10 cellular contexts compared by ENCODE assay signal in genomic region chr9:37371565-37372464, GRCh38. TPM values are rescaled to one million over a fixed set of nuclear protein-coding genes. Genes with fewer than 3 reads are reported as not detected.
DNase-seq lines count a peak whose midpoint lies in the region; ATAC-seq and TF ChIP-seq lines count a peak whose summit lies in the region.
"Had no signal": no experiment of that assay in that cellular context is flagged by ENCODE, and none has a peak within 500 bp of the region (broad histone marks: within the 10 kb centered on the region; RNA-seq: fewer than 3 reads in every experiment).

No MANE protein-coding gene starts in this region.

- H3K27ac Mint-ChIP-seq in stimulated activated effector memory CD8-positive, alpha-beta T cell treated with anti-CD3 and anti-CD28 coated beads, Interleukin-12 subunit alpha, Interleukin-12 subunit beta, amount 100 ng/mL, for 72 hours: peak overlapping the region; percentile 67

- no peak for TF ChIP-seq CTCF in Peyer's patch (IDR thresholded peaks at IDR 0.05)

- DNase-seq in activated naive CD4-positive, alpha-beta T cell treated with Interleukin-2 at 50 U/mL for 16 hours: peak; percentile 11
- DNase-seq in activated naive CD4-positive, alpha-beta T cell (lab: John Stamatoyannopoulos, UW): no peak
- DNase-seq in Peyer's patch: peak in 2 of 3 donors; percentile 59 to 63
- no peak for DNase-seq in stimulated activated effector memory CD8-positive, alpha-beta T cell treated with anti-CD3 and anti-CD28 coated beads, Interleukin-12 subunit alpha, Interleukin-12 subunit beta, amount 100 ng/mL, for 72 hours (ENCODE audit: low spot score in 2 of 2)
- no peak for DNase-seq in stimulated activated naive CD4-positive, alpha-beta T cell treated with Interleukin-2 at 50 U/mL for 16 hours (lab: John Stamatoyannopoulos, UW)
- DNase-seq in occipital lobe (lab: John Stamatoyannopoulos, UW): no peak
- no peak for DNase-seq in activated CD4-positive, CD25-positive, alpha-beta regulatory T cell treated with anti-CD3 and anti-CD28 coated beads, Interleukin-2, amount 50 U/mL, for 72 hours
- DNase-seq: NCI-H1694 treated with DMSO at 0.1 percent for 48 hours; stimulated activated CD4-positive, alpha-beta T cell treated with anti-CD3 and anti-CD28 coated beads, Interleukin-4, amount 100 ng/mL, for 1 hour had no signal

- no peak for TF ChIP-seq POLR2A in Peyer's patch (IDR thresholded peaks at IDR 0.05)

- peak overlapping the region; percentile 28 for H3K4me3 Mint-ChIP-seq in stimulated activated effector memory CD8-positive, alpha-beta T cell treated with anti-CD3 and anti-CD28 coated beads, Interleukin-12 subunit alpha, Interleukin-12 subunit beta, amount 100 ng/mL, for 72 hours

- H3K4me3 ChIP-seq in Peyer's patch: peak overlapping the region in 1 of 4 donors; percentile 0

- H3K36me3 ChIP-seq in Peyer's patch: no peaks in the 10 kb centered on the region

- no peaks in the 10 kb centered on the region for H3K27me3 ChIP-seq in Peyer's patch

- peaks cover 6% of the 10 kb centered on the region for H3K36me3 Mint-ChIP-seq in stimulated activated effector memory CD8-positive, alpha-beta T cell treated with anti-CD3 and anti-CD28 coated beads, Interleukin-12 subunit alpha, Interleukin-12 subunit beta, amount 100 ng/mL, for 72 hours

- peak overlapping the region in 2 of 4 donors; percentile 50 to 74 for H3K27ac ChIP-seq in Peyer's patch

- ATAC-seq in HG02852 (IDR thresholded peaks at IDR 0.05; ENCODE audit: unreplicated experiment): peak; percentile 17
- ATAC-seq in stimulated activated effector memory CD8-positive, alpha-beta T cell treated with anti-CD3 and anti-CD28 coated beads, Interleukin-12 subunit alpha, Interleukin-12 subunit beta, amount 100 ng/mL, for 72 hours: peak; percentile 61

- H3K4me1 Mint-ChIP-seq in stimulated activated effector memory CD8-positive, alpha-beta T cell treated with anti-CD3 and anti-CD28 coated beads, Interleukin-12 subunit alpha, Interleukin-12 subunit beta, amount 100 ng/mL, for 72 hours: peaks cover 24% of the 10 kb centered on the region

- peaks cover 0 to 15% (median 8%) of the 10 kb centered on the region in 4 donors for H3K4me1 ChIP-seq in Peyer's patch

- H3K9me3 ChIP-seq in Peyer's patch: no peaks in the 10 kb centered on the region

- H3K9me3 Mint-ChIP-seq in stimulated activated effector memory CD8-positive, alpha-beta T cell treated with anti-CD3 and anti-CD28 coated beads, Interleukin-12 subunit alpha, Interleukin-12 subunit beta, amount 100 ng/mL, for 72 hours: no peaks in the 10 kb centered on the region

RNA-seq across cellular contexts. Expression of gene GRHPR, which starts 50.7 kb away (rescaled TPM):
- total RNA-seq in Peyer's patch (100 to 1,000 TPM in 3 of 4 donors, 10 to 100 TPM in 1; 99.0 to 141 (median 114) TPM), occipital lobe (61.6 TPM)

Comparison
In these comparisons a context has a peak if more than half of its experiments do, and no peak if none do; other contexts are left out.
1. DNase-seq: peak in activated naive CD4-positive, alpha-beta T cell treated with Interleukin-2 at 50 U/mL for 16 hours (single experiment) and Peyer's patch (2 of 3); none in activated naive CD4-positive, alpha-beta T cell (0 of 4), stimulated activated effector memory CD8-positive, alpha-beta T cell treated with anti-CD3 and anti-CD28 coated beads, Interleukin-12 subunit alpha, Interleukin-12 subunit beta, amount 100 ng/mL, for 72 hours (0 of 2), stimulated activated naive CD4-positive, alpha-beta T cell treated with Interleukin-2 at 50 U/mL for 16 hours (single experiment), occipital lobe (single experiment) and activated CD4-positive, CD25-positive, alpha-beta regulatory T cell treated with anti-CD3 and anti-CD28 coated beads, Interleukin-2, amount 50 U/mL, for 72 hours (single experiment).